In the genomic region with DNA sequence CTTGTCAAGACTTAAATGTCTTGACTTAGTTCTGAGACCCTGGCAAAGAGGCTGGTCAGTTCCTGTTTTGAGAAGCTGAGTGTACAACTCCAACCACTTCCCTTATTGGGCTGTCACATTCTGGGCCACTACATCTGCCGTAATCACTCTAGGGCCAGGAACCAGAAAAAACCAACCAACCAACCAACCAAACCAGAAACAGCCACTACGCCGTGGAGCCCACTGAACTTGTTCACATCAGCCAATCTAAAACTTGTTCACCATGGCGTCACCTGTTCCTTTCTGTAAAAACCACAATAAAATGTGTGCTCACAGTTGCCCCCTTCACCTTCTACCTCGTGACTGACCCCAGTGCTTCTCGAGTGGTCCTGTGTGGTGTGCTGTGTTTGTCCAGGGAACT, we compare ENCODE assay signal across 9 cellular contexts.
DNase-seq lines count a peak whose midpoint lies in the region; ATAC-seq and TF ChIP-seq lines count a peak whose summit lies in the region.
"Had no signal": no experiment of that assay in that cellular context is flagged by ENCODE, and none has a peak within 500 bp of the region (broad histone marks: within the 10 kb centered on the region; RNA-seq: fewer than 3 reads in every experiment).

No MANE protein-coding gene starts in this region.

- no peak overlapping the region for H4K91ac ChIP-seq in neuronal stem cell (ENCODE audit: low read depth, low read length, poor library complexity)

- POLR2A ChIA-PET in HEK293T (lab: Yijun Ruan, JAX) = no interaction called here

- H2BK5ac ChIP-seq in neuronal stem cell (ENCODE audit: low read length) = no peak overlapping the region

- no peak overlapping the region for H3K27ac Mint-ChIP-seq in activated naive CD4-positive, alpha-beta T cell treated with anti-CD3 and anti-CD28 coated beads for 36 hours

- no peak overlapping the region for H2AK5ac ChIP-seq in neuronal stem cell (ENCODE audit: low read depth, low read length)

- TF ChIP-seq CTCF in Peyer's patch (IDR thresholded peaks at IDR 0.05) = no peak

- H2BK12ac ChIP-seq in neuronal stem cell (ENCODE audit: low read length) = no peak overlapping the region

- H3K4me1 Mint-ChIP-seq in activated naive CD4-positive, alpha-beta T cell treated with anti-CD3 and anti-CD28 coated beads for 36 hours (ENCODE audit: low read depth) = peaks cover 15% of the 10 kb centered on the region

- no peak overlapping the region for H3K4ac ChIP-seq in neuronal stem cell (ENCODE audit: low read length)

- H3K4me3 ChIP-seq in Peyer's patch (no peak overlapping the region), neuronal stem cell (ENCODE audit: low read length in 2 of 2) (no peak overlapping the region)
- H3K4me3 ChIP-seq: skin epidermis had no signal

- H3K9me3 ChIP-seq in Peyer's patch = no peaks in the 10 kb centered on the region
- peaks cover 0 to 4% of the 10 kb centered on the region in 2 donors for H3K9me3 ChIP-seq in neuronal stem cell (replicated peaks in 1 of 2; ENCODE audit: control insufficient read depth in 2 of 2, insufficient read depth in 1 of 2, low read depth in 1 of 2, low read length in 2 of 2)

- H3K18ac ChIP-seq in neuronal stem cell (ENCODE audit: low read length) = no peak overlapping the region

- WGBS in neuronal stem cell (ENCODE audit: extremely low coverage in 2 of 2, insufficient read length in 2 of 2, insufficient replicate concordance in 1 of 2), 2 donors = no CpG with 5 or more reads among the region's 6 CpGs

- no peaks in the 10 kb centered on the region for H3K36me3 Mint-ChIP-seq in activated naive CD4-positive, alpha-beta T cell treated with anti-CD3 and anti-CD28 coated beads for 36 hours (ENCODE audit: low read depth)

- H2AFZ ChIP-seq in neuronal stem cell (ENCODE audit: low read length) = no peak overlapping the region

- CTCF ChIA-PET in activated naive CD4-positive, alpha-beta T cell treated with anti-CD3 and anti-CD28 coated beads for 36 hours (lab: Charles Lee) = interaction anchor here (0.7 kb wide), 1 partner anchor 178 kb away, joined by 3 read pairs; no protein-coding TSS in a partner anchor
- CTCF ChIA-PET in HEK293T (lab: Yijun Ruan, JAX) = no interaction called here

- H3K14ac ChIP-seq in neuronal stem cell (ENCODE audit: low read length) = no peak overlapping the region

- DNase-seq in Peyer's patch = peak in 2 of 3 donors; percentile 49 to 62
- DNase-seq in neuronal stem cell (ENCODE audit: low spot score) = no peak
- DNase-seq in NCI-H2029 (lab: John Stamatoyannopoulos, UW) = no peak
- DNase-seq in activated naive CD4-positive, alpha-beta T cell treated with anti-CD3 and anti-CD28 coated beads for 36 hours = no peak
- DNase-seq in HEK293T (ENCODE audit: extremely low spot score) = no peak
- DNase-seq in HuH-7 (ENCODE audit: low spot score) = no peak

- no peak overlapping the region for H2BK15ac ChIP-seq in neuronal stem cell (ENCODE audit: low read length)

- H3K27me3 ChIP-seq in Peyer's patch = no peaks in the 10 kb centered on the region
- H3K27me3 ChIP-seq in neuronal stem cell (ENCODE audit: control insufficient read depth in 3 of 3, insufficient read depth in 3 of 3, low read depth in 1 of 3, low read length in 3 of 3) = no peaks in the 10 kb centered on the region

- no peak overlapping the region for H3K23ac ChIP-seq in neuronal stem cell (ENCODE audit: low read depth, low read length, poor library complexity)

- H3K36me3 ChIP-seq in Peyer's patch = no peaks in the 10 kb centered on the region
- H3K36me3 ChIP-seq in neuronal stem cell (replicated peaks in 1 of 2; ENCODE audit: control insufficient read depth in 2 of 2, insufficient read depth in 2 of 2, low read length in 2 of 2) = no peaks in the 10 kb centered on the region

- H3K4me1 ChIP-seq in Peyer's patch (no peaks in the 10 kb centered on the region), neuronal stem cell (ENCODE audit: control insufficient read depth in 2 of 2, insufficient read depth in 1 of 2, low read depth in 1 of 2, low read length in 2 of 2) (peaks cover 0 to 3% of the 10 kb centered on the region in 2 donors)

- no peak overlapping the region for H3K4me2 ChIP-seq in neuronal stem cell (ENCODE audit: insufficient read depth, low read length, poor library complexity, severe bottlenecking)

- no peak overlapping the region for H3K27ac ChIP-seq in Peyer's patch
- H3K27ac ChIP-seq in neuronal stem cell (replicated peaks; ENCODE audit: low read length) = no peak overlapping the region

- H3K79me1 ChIP-seq in neuronal stem cell (ENCODE audit: low read depth, low read length) = no peaks in the 10 kb centered on the region

- no peaks in the 10 kb centered on the region for H3K9me3 Mint-ChIP-seq in activated naive CD4-positive, alpha-beta T cell treated with anti-CD3 and anti-CD28 coated beads for 36 hours

- no peak for TF ChIP-seq POLR2A in Peyer's patch (IDR thresholded peaks at IDR 0.05)

- ATAC-seq in GM18909 (IDR thresholded peaks at IDR 0.05; ENCODE audit: poor library complexity, unreplicated experiment) = peak; percentile 86
- peak; percentile 76 for ATAC-seq in HG02870 (IDR thresholded peaks at IDR 0.05; ENCODE audit: unreplicated experiment)

- peak overlapping the region; percentile 24 for H3K9ac ChIP-seq in neuronal stem cell (ENCODE audit: low read depth, low read length, poor library complexity)

- H3K27me3 Mint-ChIP-seq in activated naive CD4-positive, alpha-beta T cell treated with anti-CD3 and anti-CD28 coated beads for 36 hours (ENCODE audit: low read depth) = no peaks in the 10 kb centered on the region

- no peak overlapping the region for H2BK120ac ChIP-seq in neuronal stem cell (ENCODE audit: low read depth, low read length)

- no peak overlapping the region for H4K8ac ChIP-seq in neuronal stem cell (ENCODE audit: low read depth, low read length)

- no peak overlapping the region for H3K4me3 Mint-ChIP-seq in activated naive CD4-positive, alpha-beta T cell treated with anti-CD3 and anti-CD28 coated beads for 36 hours

- intact Hi-C loops in activated naive CD4-positive, alpha-beta T cell treated with anti-CD3 and anti-CD28 coated beads for 36 hours (cut with micrococcal nuclease) = no loop called here

TF ChIP-seq in HEK293T, 16 proteins besides CTCF, POLR2A, EP300 and RAD21:
- TF ChIP-seq LEF1 (IDR thresholded peaks at IDR 0.05; ENCODE audit: borderline replicate concordance) (no peak), ZNF384 (IDR thresholded peaks at IDR 0.05) (no peak), NFRKB (IDR thresholded peaks at IDR 0.05) (no peak), SP1 (IDR thresholded peaks at IDR 0.05) (no peak), SUZ12 (IDR thresholded peaks at IDR 0.05) (no peak), ARNT (IDR thresholded peaks at IDR 0.05) (no peak), ELF4 (IDR thresholded peaks at IDR 0.05) (no peak), HDGF (IDR thresholded peaks at IDR 0.05; ENCODE audit: borderline replicate concordance) (no peak)
- TF ChIP-seq, protein P1, sequence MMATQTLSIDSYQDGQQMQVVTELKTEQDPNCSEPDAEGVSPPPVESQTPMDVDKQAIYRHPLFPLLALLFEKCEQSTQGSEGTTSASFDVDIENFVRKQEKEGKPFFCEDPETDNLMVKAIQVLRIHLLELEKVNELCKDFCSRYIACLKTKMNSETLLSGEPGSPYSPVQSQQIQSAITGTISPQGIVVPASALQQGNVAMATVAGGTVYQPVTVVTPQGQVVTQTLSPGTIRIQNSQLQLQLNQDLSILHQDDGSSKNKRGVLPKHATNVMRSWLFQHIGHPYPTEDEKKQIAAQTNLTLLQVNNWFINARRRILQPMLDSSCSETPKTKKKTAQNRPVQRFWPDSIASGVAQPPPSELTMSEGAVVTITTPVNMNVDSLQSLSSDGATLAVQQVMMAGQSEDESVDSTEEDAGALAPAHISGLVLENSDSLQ (IDR thresholded peaks at IDR 0.05) = no peak

Comparison
In these comparisons a context has a peak if more than half of its experiments do, and no peak if none do; other contexts are left out.
1. DNase-seq: peak in Peyer's patch (2 of 3); none in neuronal stem cell (single experiment), NCI-H2029 (single experiment), activated naive CD4-positive, alpha-beta T cell treated with anti-CD3 and anti-CD28 coated beads for 36 hours (single experiment), HEK293T (single experiment) and HuH-7 (single experiment).